ENCODE assay signal across 8 cellular contexts in genomic region chr7:1571261-1571650, GRCh38. TPM values are rescaled to one million over a fixed set of nuclear protein-coding genes. Genes with fewer than 3 reads are reported as not detected.
DNase-seq lines count a peak whose midpoint lies in the region; ATAC-seq, FAIRE-seq and TF ChIP-seq lines count a peak whose summit lies in the region.

No MANE protein-coding gene starts in this region.

- ATAC-seq in HG02678 (IDR thresholded peaks at IDR 0.05; ENCODE audit: unreplicated experiment) (no peak), HG03159 (IDR thresholded peaks at IDR 0.05; ENCODE audit: unreplicated experiment) (no peak)

- peak overlapping the region; percentile 73 for H2AFZ ChIP-seq in GM23248
- H2AFZ ChIP-seq in smooth muscle cell (ENCODE audit: low read depth), result no peak overlapping the region

- H3K4me3 ChIP-seq in GM23248 (peak overlapping the region; percentile 84), SJSA1 (peak overlapping the region; percentile 94), fibroblast of mammary gland (ENCODE audit: control insufficient read depth, low read depth, low read length) (peak overlapping the region; percentile 88), smooth muscle cell (peak overlapping the region; percentile 89)

- in situ Hi-C loops in GM23248 (cut with MboI), result loop anchor here (10.0 kb wide), 1 partner anchor 774 kb away; no protein-coding TSS in a partner anchor

- no peak for FAIRE-seq in GM12891 (lab: Jason Lieb, UNC)

- TF ChIP-seq CTCF in fibroblast of mammary gland (conservative IDR thresholded peaks at IDR 0.05; ENCODE audit: control insufficient read depth, insufficient read depth, low read depth, low read length) (no peak), smooth muscle cell (IDR thresholded peaks at IDR 0.05; ENCODE audit: borderline replicate concordance, insufficient read depth, poor library complexity, severe bottlenecking) (no peak)

- H4K20me1 ChIP-seq in GM23248 (ENCODE audit: insufficient read depth), result no peaks in the 10 kb centered on the region
- no peaks in the 10 kb centered on the region for H4K20me1 ChIP-seq in smooth muscle cell (ENCODE audit: low read depth)

- no peaks in the 10 kb centered on the region for H3K9me2 ChIP-seq in GM23248 (ENCODE audit: insufficient read depth)

- H3K27me3 ChIP-seq in GM23248 (replicated peaks; ENCODE audit: insufficient read depth) (no peaks in the 10 kb centered on the region), SJSA1 (replicated peaks) (no peaks in the 10 kb centered on the region), smooth muscle cell (ENCODE audit: low read depth) (no peaks in the 10 kb centered on the region)

- WGBS in GM23248 (ENCODE audit: low coverage in 1 of 2, low lambda C conversion rate in 2 of 2, missing lambda C conversion rate in 2 of 2), 2 experiments, result 38 to 39% methylated on average over 3 of the region's 3 CpGs
- WGBS in smooth muscle cell (ENCODE audit: low lambda C conversion rate), result 83% methylated on average over 3 of the region's 3 CpGs

- H3F3A ChIP-seq in GM23248 (ENCODE audit: insufficient read depth) (peaks cover 24% of the 10 kb centered on the region), smooth muscle cell (ENCODE audit: low read depth) (peaks cover 23% of the 10 kb centered on the region)

- DNase-seq in GM23248, result peak; percentile 91
- DNase-seq in SJSA1 (ENCODE audit: low read depth in 1 of 2, low spot score in 2 of 2), result peak in 1 of 2 experiments; percentile 76
- peak; percentile 91 for DNase-seq in fibroblast of mammary gland (ENCODE audit: low read depth)
- no peak for DNase-seq in smooth muscle cell (lab: John Stamatoyannopoulos, UW; ENCODE audit: unreplicated experiment)
- DNase-seq in GM12891 (ENCODE audit: insufficient read length, low spot score), result no peak
- no peak for DNase-seq in NCI-H2171 treated with DMSO at 0.1 percent for 48 hours (lab: John Stamatoyannopoulos, UW)

- H3K79me2 ChIP-seq in GM23248 (ENCODE audit: insufficient read depth) (peaks cover 19% of the 10 kb centered on the region), smooth muscle cell (ENCODE audit: low read depth) (peaks cover 10% of the 10 kb centered on the region)

- H3K9ac ChIP-seq in GM23248 (peak overlapping the region; percentile 98), smooth muscle cell (ENCODE audit: low read depth) (peak overlapping the region; percentile 93)

- TF ChIP-seq POLR2A in GM12891 (IDR thresholded peaks at IDR 0.05; ENCODE audit: low read depth, low read length), result no peak

- H3K4me1 ChIP-seq in GM23248 (ENCODE audit: insufficient read depth) (peaks cover 35% of the 10 kb centered on the region), SJSA1 (replicated peaks) (peaks cover 33% of the 10 kb centered on the region), smooth muscle cell (ENCODE audit: low read depth) (peaks cover 17% of the 10 kb centered on the region)

- H3K36me3 ChIP-seq in GM23248 (ENCODE audit: low read depth) (no peaks in the 10 kb centered on the region), SJSA1 (peaks cover 30% of the 10 kb centered on the region), smooth muscle cell (ENCODE audit: low read depth) (no peaks in the 10 kb centered on the region)

- no peaks in the 10 kb centered on the region for H3K9me3 ChIP-seq in GM23248 (ENCODE audit: low read depth)
- no peaks in the 10 kb centered on the region; the same call in 1 of the 2 replicates for H3K9me3 ChIP-seq in SJSA1 (replicated peaks)
- H3K9me3 ChIP-seq in smooth muscle cell (replicated peaks; ENCODE audit: low read depth), result no peaks in the 10 kb centered on the region

- H3K27ac ChIP-seq in GM23248, result peak overlapping the region; percentile 99
- H3K27ac ChIP-seq in SJSA1, result peak overlapping the region; percentile 82
- H3K27ac ChIP-seq in smooth muscle cell (ENCODE audit: low read depth), result peak overlapping the region; percentile 87

- H3K4me2 ChIP-seq in GM23248 (ENCODE audit: unreplicated experiment), result peak overlapping the region; percentile 97
- H3K4me2 ChIP-seq in smooth muscle cell, result peak overlapping the region; percentile 88

TF ChIP-seq in GM12891, 5 proteins besides CTCF, POLR2A, EP300 and RAD21:
- TF ChIP-seq TAF1 (IDR thresholded peaks at IDR 0.05; ENCODE audit: low read depth, low read length) (no peak), POLR2AphosphoS5 (IDR thresholded peaks at IDR 0.05; ENCODE audit: low read depth, low read length) (no peak), POU2F2 (IDR thresholded peaks at IDR 0.05; ENCODE audit: low read depth, low read length) (no peak), PAX5 (IDR thresholded peaks at IDR 0.05; ENCODE audit: insufficient read depth, low read length, severe bottlenecking) (no peak), SPI1 (IDR thresholded peaks at IDR 0.05; ENCODE audit: low read depth, low read length) (no peak)

RNA-seq across cellular contexts. Expression of gene PSMG3, which starts 1.4 kb away (rescaled TPM):
- 28.3 and 36.8 TPM in 2 replicates for total RNA-seq in GM23248 (2014; rRNA removed; shearing (Covaris generic))
- 56.2 and 58.1 TPM in 2 replicates for polyA plus RNA-seq in GM23248 (2016; fragmentation: Nextera tagmentation; extraction: Ambion mirVana)
- 63.9 and 84.7 TPM in 2 replicates for total RNA-seq in SJSA1 (2014; rRNA removed; shearing (Covaris generic))
- 24.5 and 30.7 TPM in 2 replicates for total RNA-seq in smooth muscle cell
- 45.2 and 45.3 TPM in 2 replicates for polyA plus RNA-seq in smooth muscle cell
- 35.2 TPM for polyA plus RNA-seq in GM12891 (2012; ENCODE audit: low read depth, missing spikeins)

RNA-seq across cellular contexts. Expression of gene TMEM184A, which starts 15.3 kb away (rescaled TPM):
- not detected in 2 replicates for total RNA-seq in GM23248 (2014; rRNA removed; shearing (Covaris generic))
- polyA plus RNA-seq in GM23248 (2016; fragmentation: Nextera tagmentation; extraction: Ambion mirVana), result not detected in 2 replicates
- 1.8 and 3.2 TPM in 2 replicates for total RNA-seq in SJSA1 (2014; rRNA removed; shearing (Covaris generic))
- total RNA-seq in smooth muscle cell, result 4.8 and 6.6 TPM in 2 replicates
- 1.6 and 4.5 TPM in 2 replicates for polyA plus RNA-seq in smooth muscle cell
- 0.04 TPM for polyA plus RNA-seq in GM12891 (2012; ENCODE audit: low read depth, missing spikeins)

RNA-seq across cellular contexts. Expression of gene MAFK, which starts 40.8 kb away (rescaled TPM):
- 35.0 and 45.9 TPM in 2 replicates for total RNA-seq in GM23248 (2014; rRNA removed; shearing (Covaris generic))
- polyA plus RNA-seq in GM23248 (2016; fragmentation: Nextera tagmentation; extraction: Ambion mirVana) (3.5 and 3.8 TPM in 2 replicates), smooth muscle cell (2.8 and 4.4 TPM in 2 replicates)
- total RNA-seq in SJSA1 (2014; rRNA removed; shearing (Covaris generic)), result 47.2 and 51.7 TPM in 2 replicates
- total RNA-seq in smooth muscle cell, result 8.5 and 8.8 TPM in 2 replicates
- 8.2 TPM for polyA plus RNA-seq in GM12891 (2012; ENCODE audit: low read depth, missing spikeins)

Comparison
In these comparisons a context has a peak if more than half of its experiments do, and no peak if none do; other contexts are left out.
1. DNase-seq: peak in GM23248 (single experiment) and fibroblast of mammary gland (single experiment); none in smooth muscle cell (single experiment), GM12891 (single experiment) and NCI-H2171 treated with DMSO at 0.1 percent for 48 hours (single experiment).
2. Peak in every context shown above with its lines, with median percentiles within 50 percentile points of each other: H3K27ac ChIP-seq and H3K4me3 ChIP-seq.